In genomic region chr2:74822771-74823283, GRCh38 we compare ENCODE assay signal across 19 cellular contexts. TPM values are rescaled to one million over a fixed set of nuclear protein-coding genes. Genes with fewer than 3 reads are reported as not detected.
A peak's percentile ranks its signal among the peaks of the same experiment; 100 is the strongest.
DNase-seq lines count a peak whose midpoint lies in the region.
"Had no signal": no experiment of that assay in that cellular context is flagged by ENCODE, and none has a peak within 500 bp of the region (broad histone marks: within the 10 kb centered on the region; RNA-seq: fewer than 3 reads in every experiment).

No MANE protein-coding gene starts in this region.

- H2AK5ac ChIP-seq in neuronal stem cell (ENCODE audit: low read depth, low read length), result no peak overlapping the region

- H3K27me3 ChIP-seq in ectodermal cell (ENCODE audit: control insufficient read depth, insufficient read depth, low read length, poor library complexity, severe bottlenecking) (peaks cover 70% of the 10 kb centered on the region), neuronal stem cell (ENCODE audit: control insufficient read depth in 3 of 3, insufficient read depth in 3 of 3, low read depth in 1 of 3, low read length in 3 of 3) (no peaks in the 10 kb centered on the region)
- H3K27me3 ChIP-seq: suprapubic skin, vagina had no signal

- H4K8ac ChIP-seq in neuronal stem cell (ENCODE audit: low read depth, low read length), result no peak overlapping the region

- no peak overlapping the region for H3K4me2 ChIP-seq in neuronal stem cell (ENCODE audit: insufficient read depth, low read length, poor library complexity, severe bottlenecking)

- no peak overlapping the region for H2BK12ac ChIP-seq in neuronal stem cell (ENCODE audit: low read length)

- H3K4ac ChIP-seq in neuronal stem cell (ENCODE audit: low read length), result no peak overlapping the region

- H3K14ac ChIP-seq in neuronal stem cell (ENCODE audit: low read length), result no peak overlapping the region

- DNase-seq in GM03348 (ENCODE audit: low spot score) (peak; percentile 16), NCI-H446 (lab: John Stamatoyannopoulos, UW) (peak; percentile 32 to 84), neuronal stem cell (ENCODE audit: low spot score) (peak; percentile 17), ureter (ENCODE audit: low spot score) (no peak), superior temporal gyrus (ENCODE audit: extremely low spot score) (no peak), NCI-H1694 treated with DMSO at 0.1 percent for 48 hours (lab: John Stamatoyannopoulos, UW) (no peak)
- DNase-seq: activated CD4-positive, alpha-beta T cell treated with anti-CD3 and anti-CD28 coated beads for 4 hours; activated naive CD4-positive, alpha-beta T cell treated with anti-CD3 and anti-CD28 coated beads, Interleukin-2, amount 50 U/mL, for 16 hours; CD8-positive, alpha-beta memory T cell; DMS53; left cardiac atrium; NCI-H1417 treated with DMSO at 0.1 percent for 48 hours; OCI-M1; T-cell had no signal

- no peaks in the 10 kb centered on the region for H3K36me3 ChIP-seq in ectodermal cell (ENCODE audit: control insufficient read depth, insufficient read depth, low read length)
- H3K36me3 ChIP-seq in neuronal stem cell (replicated peaks in 1 of 2; ENCODE audit: control insufficient read depth in 2 of 2, insufficient read depth in 2 of 2, low read length in 2 of 2), result no peaks in the 10 kb centered on the region
- H3K36me3 ChIP-seq: prostate gland, suprapubic skin, vagina had no signal

- H2AFZ ChIP-seq in neuronal stem cell (ENCODE audit: low read length), result peak overlapping the region; percentile 79

- 2 to 4% methylated on average over 2 of the region's 2 CpGs for WGBS in ectodermal cell, 2 experiments
- no CpG with 5 or more reads among the region's 2 CpGs for WGBS in neuronal stem cell (ENCODE audit: extremely low coverage in 2 of 2, insufficient read length in 2 of 2, insufficient replicate concordance in 1 of 2), 2 donors

- no peak overlapping the region for H3K9ac ChIP-seq in neuronal stem cell (ENCODE audit: low read depth, low read length, poor library complexity)

- H3K27ac ChIP-seq in ectodermal cell (ENCODE audit: insufficient read depth, low read depth, low read length, poor library complexity, severe bottlenecking) (peak overlapping the region; percentile 4), neuronal stem cell (replicated peaks; ENCODE audit: low read length) (peak overlapping the region; percentile 60)
- H3K27ac ChIP-seq: prostate gland, suprapubic skin, vagina had no signal

- no peak overlapping the region for H2BK15ac ChIP-seq in neuronal stem cell (ENCODE audit: low read length)

- H2BK120ac ChIP-seq in neuronal stem cell (ENCODE audit: low read depth, low read length), result no peak overlapping the region

- H3K4me1 ChIP-seq in ectodermal cell (ENCODE audit: control insufficient read depth, insufficient read depth, low read length) (peaks cover 18% of the 10 kb centered on the region), neuronal stem cell (ENCODE audit: control insufficient read depth in 2 of 2, insufficient read depth in 1 of 2, low read depth in 1 of 2, low read length in 2 of 2) (peaks cover 5 to 10% of the 10 kb centered on the region in 2 donors)
- H3K4me1 ChIP-seq: prostate gland, vagina had no signal

- H3K9me3 ChIP-seq in ectodermal cell (ENCODE audit: control insufficient read depth, low read length) (no peaks in the 10 kb centered on the region), neuronal stem cell (replicated peaks in 1 of 2; ENCODE audit: control insufficient read depth in 2 of 2, insufficient read depth in 1 of 2, low read depth in 1 of 2, low read length in 2 of 2) (no peaks in the 10 kb centered on the region)
- H3K9me3 ChIP-seq: prostate gland, suprapubic skin, vagina had no signal

- no peak overlapping the region for H3K18ac ChIP-seq in neuronal stem cell (ENCODE audit: low read length)

- no peaks in the 10 kb centered on the region for H3K79me1 ChIP-seq in neuronal stem cell (ENCODE audit: low read depth, low read length)

- H3K4me3 ChIP-seq in ectodermal cell (ENCODE audit: insufficient read depth, low read depth, low read length) (no peak overlapping the region), neuronal stem cell (ENCODE audit: low read length in 2 of 2) (no peak overlapping the region)
- H3K4me3 ChIP-seq: dorsolateral prefrontal cortex, prostate gland, suprapubic skin, vagina had no signal

- no peak overlapping the region for H2BK5ac ChIP-seq in neuronal stem cell (ENCODE audit: low read length)

- H3K23ac ChIP-seq in neuronal stem cell (ENCODE audit: low read depth, low read length, poor library complexity), result no peak overlapping the region

- no peak overlapping the region for H4K91ac ChIP-seq in neuronal stem cell (ENCODE audit: low read depth, low read length, poor library complexity)

RNA-seq across cellular contexts. Expression of gene HK2, which starts 11.1 kb away (rescaled TPM):
- 12.3 TPM for polyA plus RNA-seq in ectodermal cell (2013, experiment 1 of 4)
- 15.1 TPM for polyA plus RNA-seq in ectodermal cell (2013, experiment 2 of 4)
- 8.3 TPM for polyA plus RNA-seq in ectodermal cell (2013, experiment 3 of 4)
- 8.9 TPM for polyA plus RNA-seq in ectodermal cell (2013, experiment 4 of 4)
- 8.2 TPM for polyA plus RNA-seq in neuronal stem cell (2013, experiment 1 of 2)
- polyA plus RNA-seq in neuronal stem cell (2013, experiment 2 of 2), result 8.4 TPM
- total RNA-seq in ureter, result 62.8 TPM

Comparison
In these comparisons a context has a peak if more than half of its experiments do, and no peak if none do; other contexts are left out.
1. DNase-seq: peak in GM03348 (single experiment), NCI-H446 (2 of 2) and neuronal stem cell (single experiment); none in ureter (single experiment), superior temporal gyrus (single experiment) and NCI-H1694 treated with DMSO at 0.1 percent for 48 hours (single experiment).